14 cellular contexts compared by ENCODE assay signal in the genomic region with DNA sequence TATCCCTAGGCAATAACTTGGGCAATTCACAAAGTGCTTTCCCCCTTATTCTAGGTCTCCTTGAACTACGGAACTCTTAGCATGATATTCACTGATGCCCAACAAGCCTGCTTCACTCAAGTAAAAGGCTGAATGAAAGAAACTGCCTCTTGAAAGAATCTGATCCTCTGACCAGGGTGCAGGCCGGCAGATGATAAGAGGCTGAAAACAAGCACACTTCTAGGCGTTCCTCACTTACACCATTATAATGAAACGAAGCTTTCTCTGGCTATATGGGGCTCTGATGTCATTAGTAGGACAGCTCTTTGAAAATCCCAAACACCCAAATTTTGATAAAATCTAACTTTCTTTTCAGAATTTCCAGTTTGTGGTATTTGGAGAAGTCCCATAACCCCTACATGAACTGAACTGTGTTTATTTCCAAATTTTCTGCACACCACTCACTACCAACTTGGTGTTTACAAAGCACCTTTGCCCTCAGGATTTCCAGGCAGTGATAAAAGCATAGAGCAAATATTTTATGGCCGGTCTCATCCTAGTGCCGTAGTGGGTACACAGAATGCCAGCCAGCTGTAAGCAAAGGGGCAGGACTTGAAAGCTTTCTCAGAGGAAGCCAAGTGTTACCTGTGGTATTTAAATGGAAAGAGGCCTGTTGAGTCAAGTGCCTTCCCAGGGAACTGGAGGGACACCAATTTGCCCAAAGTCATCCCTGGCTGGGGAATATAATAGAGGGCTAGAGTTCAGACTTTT. TPM values are rescaled to one million over a fixed set of nuclear protein-coding genes. Genes with fewer than 3 reads are reported as not detected.
DNase-seq lines count a peak whose midpoint lies in the region; ATAC-seq and TF ChIP-seq lines count a peak whose summit lies in the region.
"Had no signal": no experiment of that assay in that cellular context is flagged by ENCODE, and none has a peak within 500 bp of the region (broad histone marks: within the 10 kb centered on the region; RNA-seq: fewer than 3 reads in every experiment).

No MANE protein-coding gene starts in this region.

- H3K36me3 ChIP-seq in breast epithelium (no peaks in the 10 kb centered on the region), upper lobe of left lung (no peaks in the 10 kb centered on the region), adrenal gland (replicated peaks in 1 of 2) (no peaks in the 10 kb centered on the region)
- H3K36me3 ChIP-seq: tibial artery had no signal

- intact Hi-C loops in breast epithelium (cut with DNase I; ENCODE audit: low total_unique reads), result no loop called here
- intact Hi-C loops in adrenal gland (cut with DNase I), result no loop called here

- DNase-seq in NCI-H2029 (lab: John Stamatoyannopoulos, UW) (peak; percentile 36), NCI-H2029 treated with DMSO at 0.1 percent for 48 hours (lab: John Stamatoyannopoulos, UW) (no peak), breast epithelium (ENCODE audit: low spot score in 2 of 2) (peak in 1 of 2 donors; percentile 67), islet precursor cell (peak; percentile 57), upper lobe of left lung (peak in 1 of 2 donors; percentile 31), adrenal gland (no peak), dermis blood vessel endothelial cell (no peak), DMS53 treated with DMSO at 0.1 percent for 48 hours (lab: John Stamatoyannopoulos, UW; ENCODE audit: unreplicated experiment) (no peak)
- DNase-seq: dorsolateral prefrontal cortex, NCI-H2107, SK-N-SH, tibial artery had no signal

- H3K27me3 ChIP-seq in breast epithelium (no peaks in the 10 kb centered on the region), upper lobe of left lung (no peaks in the 10 kb centered on the region), adrenal gland (no peaks in the 10 kb centered on the region)
- H3K27me3 ChIP-seq: dorsolateral prefrontal cortex, tibial artery had no signal

- TF ChIP-seq CTCF in breast epithelium (IDR thresholded peaks at IDR 0.05) (no peak), upper lobe of left lung (IDR thresholded peaks at IDR 0.05) (no peak), adrenal gland (IDR thresholded peaks at IDR 0.05) (no peak)

- WGBS in upper lobe of left lung, 2 donors, result 67 to 73% methylated on average over 6 of the region's 6 CpGs
- WGBS in adrenal gland, 4 donors, result 79 to 94% (median 91%) methylated on average over 6 of the region's 6 CpGs

- H3K4me3 ChIP-seq in breast epithelium, result peak overlapping the region in 2 of 3 donors; percentile 20 to 43
- no peak overlapping the region for H3K4me3 ChIP-seq in upper lobe of left lung
- H3K4me3 ChIP-seq in adrenal gland, result no peak overlapping the region
- H3K4me3 ChIP-seq: dorsolateral prefrontal cortex, tibial artery had no signal

- no peak for TF ChIP-seq POLR2A in breast epithelium (IDR thresholded peaks at IDR 0.05)
- no peak for TF ChIP-seq POLR2A in upper lobe of left lung (IDR thresholded peaks at IDR 0.05)
- no peak for TF ChIP-seq POLR2A in adrenal gland (IDR thresholded peaks at IDR 0.05)

- ATAC-seq in upper lobe of left lung (ENCODE audit: low FRiP score in 2 of 2), result peak; percentile 47 to 62

- no peak for TF ChIP-seq EP300 in upper lobe of left lung (IDR thresholded peaks at IDR 0.05)

- H3K27ac ChIP-seq in breast epithelium (peak overlapping the region; percentile 84 to 91), upper lobe of left lung (peak overlapping the region; percentile 22 to 60 (median 46)), adrenal gland (no peak overlapping the region)
- H3K27ac ChIP-seq: 22Rv1, dorsolateral prefrontal cortex, tibial artery had no signal

- H3K9me3 ChIP-seq in breast epithelium (no peaks in the 10 kb centered on the region), upper lobe of left lung (no peaks in the 10 kb centered on the region), adrenal gland (replicated peaks in 1 of 3) (no peaks in the 10 kb centered on the region)
- H3K9me3 ChIP-seq: SK-N-SH, tibial artery had no signal

- H3K4me1 ChIP-seq in breast epithelium (peaks cover 0 to 10% of the 10 kb centered on the region in 2 donors), upper lobe of left lung (peaks cover 3 to 9% (median 6%) of the 10 kb centered on the region in 4 donors), adrenal gland (replicated peaks in 1 of 2) (no peaks in the 10 kb centered on the region)

RNA-seq across cellular contexts. Expression of a gene that starts 28.2 kb away (rescaled TPM):
- total RNA-seq in breast epithelium (10 to 100 TPM; 22.1 to 94.4 (median 70.5) TPM), upper lobe of left lung (10 to 100 TPM; 33.0 to 72.9 (median 62.4) TPM), adrenal gland (10 to 100 TPM in 7 of 8 donors, 1 to 10 TPM in 1; 9.5 to 31.6 (median 20.9) TPM), dermis blood vessel endothelial cell (101 and 106 TPM in 2 replicates)
- polyA plus RNA-seq in adrenal gland, result 10 to 100 TPM in 1 of 3 donors, 1 to 10 TPM in 2; 4.8 to 13.7 (median 7.9) TPM
- polyA plus RNA-seq: CD14-positive monocyte had no signal

Comparison
In these comparisons a context has a peak if more than half of its experiments do, and no peak if none do; other contexts are left out.
1. DNase-seq: peak in NCI-H2029 (single experiment) and islet precursor cell (single experiment); none in NCI-H2029 treated with DMSO at 0.1 percent for 48 hours (single experiment), adrenal gland (0 of 7), dermis blood vessel endothelial cell (single experiment) and DMS53 treated with DMSO at 0.1 percent for 48 hours (single experiment).
2. H3K27ac ChIP-seq: peak in breast epithelium (2 of 2) and upper lobe of left lung (4 of 4); none in adrenal gland (0 of 5).
3. H3K4me3 ChIP-seq: peak in breast epithelium (2 of 3); none in upper lobe of left lung (0 of 4) and adrenal gland (0 of 4).